In genomic region chr11:63920870-63921417, GRCh38 we compare ENCODE assay signal across 9 cellular contexts. TPM values are rescaled to one million over a fixed set of nuclear protein-coding genes. Genes with fewer than 3 reads are reported as not detected.
DNase-seq lines count a peak whose midpoint lies in the region; ATAC-seq and TF ChIP-seq lines count a peak whose summit lies in the region.
"Had no signal": no experiment of that assay in that cellular context is flagged by ENCODE, and none has a peak within 500 bp of the region (broad histone marks: within the 10 kb centered on the region; RNA-seq: fewer than 3 reads in every experiment).

No MANE protein-coding gene starts in this region.

- H3K27ac ChIP-seq in liver (ENCODE audit: low read depth in 1 of 2, low read length in 2 of 2): no peak overlapping the region

- no peaks in the 10 kb centered on the region for H3K36me3 Mint-ChIP-seq in T-helper 17 cell (ENCODE audit: low read depth)
- H3K36me3 Mint-ChIP-seq: T-cell had no signal

- no peak for ATAC-seq in left lobe of liver
- no peak for ATAC-seq in T-helper 17 cell
- ATAC-seq in GM19395 (IDR thresholded peaks at IDR 0.05; ENCODE audit: unreplicated experiment): no peak
- ATAC-seq: T-cell had no signal

- TF ChIP-seq CTCF in astrocyte of the spinal cord (IDR thresholded peaks at IDR 0.05; ENCODE audit: low read depth, low read length) (peak; percentile 70), liver (IDR thresholded peaks at IDR 0.05; ENCODE audit: low read depth, low read length, missing input control) (peak; percentile 38)

- H3K4me3 Mint-ChIP-seq in T-helper 17 cell: no peak overlapping the region
- H3K4me3 Mint-ChIP-seq: T-cell had no signal

- no peaks in the 10 kb centered on the region for H3K36me3 ChIP-seq in liver (ENCODE audit: control insufficient read depth in 4 of 4, insufficient read depth in 3 of 4, low read depth in 1 of 4, low read length in 3 of 4)

- peaks cover 0 to 3% (median 0%) of the 10 kb centered on the region in 4 donors for H3K27me3 ChIP-seq in liver (ENCODE audit: control insufficient read depth in 4 of 4, insufficient read depth in 4 of 4, low read length in 3 of 4)

- DNase-seq in 8988T: peak; percentile 83
- DNase-seq in HEK293T (ENCODE audit: extremely low spot score): no peak
- DNase-seq in astrocyte of the spinal cord (ENCODE audit: low read depth, low spot score): no peak
- DNase-seq in mucosa of gallbladder (ENCODE audit: low spot score): no peak
- no peak for DNase-seq in left lobe of liver (ENCODE audit: low spot score)
- DNase-seq in T-helper 17 cell: no peak

- CTCF ChIA-PET in HEK293T (lab: Yijun Ruan, JAX): interaction anchor here (0.6 to 1.3 kb wide), 2 partner anchors 10 to 25 kb away, joined by 3 to 4 read pairs; no protein-coding TSS in a partner anchor

- no peak overlapping the region for H3K27ac Mint-ChIP-seq in T-helper 17 cell
- H3K27ac Mint-ChIP-seq: T-cell had no signal

- no peak overlapping the region for H3K9ac ChIP-seq in liver (ENCODE audit: low read depth in 1 of 2, low read length in 2 of 2)

- POLR2A ChIA-PET in HEK293T (lab: Yijun Ruan, JAX): interaction anchor here (1.2 to 1.6 kb wide), 2 partner anchors 54 to 265 kb away, joined by 3 read pairs; partner anchors contain the start of gene STIP1

- no peaks in the 10 kb centered on the region for H3K27me3 Mint-ChIP-seq in T-helper 17 cell
- H3K27me3 Mint-ChIP-seq: T-cell had no signal

- peaks cover 12% of the 10 kb centered on the region for H3K4me1 Mint-ChIP-seq in T-helper 17 cell

- H3K9me3 ChIP-seq in liver (ENCODE audit: control insufficient read depth in 4 of 4, low read length in 3 of 4) (no peaks in the 10 kb centered on the region), T-helper 17 cell (ENCODE audit: control insufficient read depth, low read length, poor library complexity, severe bottlenecking) (no peaks in the 10 kb centered on the region)

- 44% methylated on average over 15 of the region's 15 CpGs for WGBS in liver

- H3K4me3 ChIP-seq in astrocyte of the spinal cord (ENCODE audit: low read depth, low read length) (no peak overlapping the region), liver (ENCODE audit: low read depth in 1 of 3, low read length in 3 of 3) (no peak overlapping the region)

- in situ Hi-C loops in astrocyte of the spinal cord (cut with HindIII; ENCODE audit: low sequenced_read_pairs): no loop called here

- TF ChIP-seq RAD21 in liver (IDR thresholded peaks at IDR 0.05): peak; percentile 23 to 66

- peaks cover 12 to 33% (median 22%) of the 10 kb centered on the region in 4 donors for H3K4me1 ChIP-seq in liver (ENCODE audit: control insufficient read depth in 4 of 4, insufficient read depth in 4 of 4, low read length in 3 of 4)

TF ChIP-seq in HEK293T, 16 proteins besides CTCF, POLR2A, EP300 and RAD21:
- TF ChIP-seq FOXM1 (IDR thresholded peaks at IDR 0.05; ENCODE audit: borderline replicate concordance) (peak; percentile 5; the same call in 1 of the 2 replicates), TARDBP (IDR thresholded peaks at IDR 0.05) (no peak)

TF ChIP-seq in liver, 16 proteins besides CTCF, POLR2A, EP300 and RAD21:
- no peak for TF ChIP-seq REST (IDR thresholded peaks at IDR 0.05)
- TF ChIP-seq HNF4A (conservative IDR thresholded peaks at IDR 0.05): no peak
- TF ChIP-seq ZBTB33 (IDR thresholded peaks at IDR 0.05): no peak
- TF ChIP-seq TAF1 (conservative IDR thresholded peaks at IDR 0.05): no peak
- no peak for TF ChIP-seq FOXA2 (IDR thresholded peaks at IDR 0.05)
- TF ChIP-seq RXRA (IDR thresholded peaks at IDR 0.05): no peak
- TF ChIP-seq EGR1 (IDR thresholded peaks at IDR 0.05; ENCODE audit: low read depth in 2 of 2): no peak
- TF ChIP-seq JUND (IDR thresholded peaks at IDR 0.05): no peak
- TF ChIP-seq HNF4G (IDR thresholded peaks at IDR 0.05): no peak
- no peak for TF ChIP-seq NR2F2 (IDR thresholded peaks at IDR 0.05)
- no peak for TF ChIP-seq ATF3 (IDR thresholded peaks at IDR 0.05)
- no peak for TF ChIP-seq GABPA (IDR thresholded peaks at IDR 0.05 in 1 of 2, conservative IDR thresholded peaks at IDR 0.05 in 1 of 2)
- no peak for TF ChIP-seq FOXA1 (IDR thresholded peaks at IDR 0.05)
- TF ChIP-seq MAX (IDR thresholded peaks at IDR 0.05): no peak
- no peak for TF ChIP-seq SP1 (IDR thresholded peaks at IDR 0.05)

RNA-seq across cellular contexts. Expression of gene RCOR2, which starts 4.0 kb away (rescaled TPM):
- total RNA-seq in liver (under 1 TPM in 1 of 2 donors, not detected in 1; 0.19 TPM), mucosa of gallbladder (2.7 TPM), left lobe of liver (0.23 TPM), T-helper 17 cell (not detected)
- polyA plus RNA-seq in liver: under 1 TPM in 1 of 2 donors, not detected in 1; 0.05 TPM

RNA-seq across cellular contexts. Expression of gene NAA40, which starts 17.9 kb away (rescaled TPM):
- total RNA-seq in liver (1 to 10 TPM; 5.4 to 7.3 TPM), mucosa of gallbladder (26.2 TPM), left lobe of liver (4.2 TPM), T-helper 17 cell (10 to 100 TPM; 16.6 to 19.3 TPM)
- 1 to 10 TPM; 3.0 to 4.1 TPM for polyA plus RNA-seq in liver

RNA-seq across cellular contexts. Expression of gene COX8A, which starts 53.5 kb away (rescaled TPM):
- total RNA-seq in liver (100 to 1,000 TPM; 250 to 368 TPM), mucosa of gallbladder (368 TPM), left lobe of liver (182 TPM), T-helper 17 cell (100 to 1,000 TPM; 108 to 129 TPM)
- polyA plus RNA-seq in liver: 100 to 1,000 TPM; 359 to 586 TPM
